Comparison of ENCODE assay signal across 1 cellular context in genomic region chr17:42895185-42895555, GRCh38.
A peak's percentile ranks its signal among the peaks of the same experiment; 100 is the strongest.
TF ChIP-seq lines count a peak whose summit lies in the region.

No MANE protein-coding gene starts in this region.

TF ChIP-seq in HepG2, 621 proteins besides CTCF, POLR2A, EP300 and RAD21 (continues in another document):
- TF ChIP-seq ZNF549 (CRISPR knock-in tag; IDR thresholded peaks at IDR 0.05) (no peak), ZNF687 (CRISPR knock-in tag; IDR thresholded peaks at IDR 0.05) (no peak), CREB1 (IDR thresholded peaks at IDR 0.05) (no peak), CREB1 (CRISPR knock-in tag; IDR thresholded peaks at IDR 0.05) (no peak), BHLHE40 (IDR thresholded peaks at IDR 0.05; ENCODE audit: low read length) (no peak), ZFP90 (CRISPR knock-in tag; IDR thresholded peaks at IDR 0.05; ENCODE audit: borderline replicate concordance) (no peak), NONO (IDR thresholded peaks at IDR 0.05) (no peak), NONO (CRISPR knock-in tag; conservative IDR thresholded peaks at IDR 0.05) (no peak), FOSL2 (CRISPR knock-in tag; IDR thresholded peaks at IDR 0.05) (peak; percentile 88), LRRFIP1 (CRISPR knock-in tag; conservative IDR thresholded peaks at IDR 0.05) (no peak), FUBP1 (CRISPR knock-in tag; IDR thresholded peaks at IDR 0.05; ENCODE audit: borderline replicate concordance) (no peak), RBM39 (IDR thresholded peaks at IDR 0.05; ENCODE audit: low read depth, low read length, poor library complexity, severe bottlenecking) (no peak), ZNF589 (CRISPR knock-in tag; conservative IDR thresholded peaks at IDR 0.05) (no peak), ZFP1 (CRISPR knock-in tag; IDR thresholded peaks at IDR 0.05) (0 out of 2 replicates have a peak, but pooled peaks have one; percentile 31), ETV5 (CRISPR knock-in tag; IDR thresholded peaks at IDR 0.05; ENCODE audit: borderline replicate concordance) (peak; percentile 14; the same call in 1 of the 2 replicates), RBAK (CRISPR knock-in tag; IDR thresholded peaks at IDR 0.05) (no peak), TBL1XR1 (IDR thresholded peaks at IDR 0.05; ENCODE audit: borderline replicate concordance, low read length, partially characterized antibody) (no peak), ZFY (CRISPR knock-in tag; IDR thresholded peaks at IDR 0.05) (peak; percentile 29; the same call in 1 of the 2 replicates), GFI1 (CRISPR knock-in tag; IDR thresholded peaks at IDR 0.05; ENCODE audit: borderline replicate concordance) (peak; percentile 48; the same call in 1 of the 2 replicates), ELF3 (CRISPR knock-in tag; IDR thresholded peaks at IDR 0.05) (0 out of 2 replicates have a peak, but pooled peaks have one; percentile 34), PBX2 (CRISPR knock-in tag; IDR thresholded peaks at IDR 0.05) (no peak), ZNF432 (CRISPR knock-in tag; IDR thresholded peaks at IDR 0.05; ENCODE audit: borderline replicate concordance) (no peak), ZBTB49 (CRISPR knock-in tag; IDR thresholded peaks at IDR 0.05; ENCODE audit: borderline replicate concordance) (no peak), IKZF1 (IDR thresholded peaks at IDR 0.05) (no peak), GABPB1 (CRISPR knock-in tag; IDR thresholded peaks at IDR 0.05) (no peak), NFATC3 (CRISPR knock-in tag; IDR thresholded peaks at IDR 0.05) (no peak), ZNF570 (CRISPR knock-in tag; IDR thresholded peaks at IDR 0.05; ENCODE audit: borderline replicate concordance) (no peak), XRCC5 (optimal IDR thresholded peaks at IDR 0.05; ENCODE audit: low read length) (peak; percentile 15), NRL (CRISPR knock-in tag; IDR thresholded peaks at IDR 0.05; ENCODE audit: borderline replicate concordance) (no peak), ZNF770 (CRISPR knock-in tag; IDR thresholded peaks at IDR 0.05) (no peak), RFXAP (CRISPR knock-in tag; IDR thresholded peaks at IDR 0.05; ENCODE audit: borderline replicate concordance) (peak; percentile 8; the same call in 1 of the 2 replicates), ZNF143 (CRISPR knock-in tag; IDR thresholded peaks at IDR 0.05) (no peak), STAT5B (CRISPR knock-in tag; IDR thresholded peaks at IDR 0.05) (no peak), KDM4B (CRISPR knock-in tag; IDR thresholded peaks at IDR 0.05) (0 out of 2 replicates have a peak, but pooled peaks have one; percentile 28), YY1 (IDR thresholded peaks at IDR 0.05; ENCODE audit: insufficient read depth, insufficient replicate concordance, low read depth, low read length) (no peak), GTF2F1 (IDR thresholded peaks at IDR 0.05; ENCODE audit: low read length) (no peak), TBP (CRISPR knock-in tag; IDR thresholded peaks at IDR 0.05) (no peak), ZKSCAN1 (IDR thresholded peaks at IDR 0.05; ENCODE audit: low read length) (no peak), SRSF4 (IDR thresholded peaks at IDR 0.05; ENCODE audit: low read depth, low read length, poor library complexity, severe bottlenecking) (no peak), MAFK (conservative IDR thresholded peaks at IDR 0.05 in 1 of 2, IDR thresholded peaks at IDR 0.05 in 1 of 2; ENCODE audit: low read length in 2 of 2) (no peak), ZNF510 (CRISPR knock-in tag; IDR thresholded peaks at IDR 0.05; ENCODE audit: low read depth) (no peak), ZFP62 (CRISPR knock-in tag; IDR thresholded peaks at IDR 0.05) (no peak), SAP130 (CRISPR knock-in tag; IDR thresholded peaks at IDR 0.05; ENCODE audit: low read depth) (no peak), TCF7L2 (IDR thresholded peaks at IDR 0.05; ENCODE audit: low read depth, low read length) (no peak), ZNF781 (CRISPR knock-in tag; IDR thresholded peaks at IDR 0.05; ENCODE audit: borderline replicate concordance, not compliant biosample characterization) (no peak), ZFX (CRISPR knock-in tag; IDR thresholded peaks at IDR 0.05; ENCODE audit: low read depth) (0 out of 2 replicates have a peak, but pooled peaks have one; percentile 10), GATAD1 (CRISPR knock-in tag; IDR thresholded peaks at IDR 0.05) (0 out of 2 replicates have a peak, but pooled peaks have one; percentile 25), ZBTB2 (CRISPR knock-in tag; IDR thresholded peaks at IDR 0.05; ENCODE audit: low read depth) (no peak), ATF7 (IDR thresholded peaks at IDR 0.05) (no peak), ATF7 (CRISPR knock-in tag; IDR thresholded peaks at IDR 0.05) (no peak), DBP (CRISPR knock-in tag; IDR thresholded peaks at IDR 0.05; ENCODE audit: not compliant biosample characterization) (peak; percentile 38), CC2D1A (CRISPR knock-in tag; IDR thresholded peaks at IDR 0.05) (0 out of 2 replicates have a peak, but pooled peaks have one; percentile 29)
